ENCODE assay signal across 19 cellular contexts in genomic region chr14:65604535-65604934, GRCh38.
"Had no signal": no experiment of that assay in that cellular context is flagged by ENCODE, and none has a peak within 500 bp of the region (broad histone marks: within the 10 kb centered on the region; RNA-seq: fewer than 3 reads in every experiment).

No MANE protein-coding gene starts in this region.

- DNase-seq: KBM-7, MG63, NCI-H1092, NCI-H1105 treated with DMSO at 0.1 percent for 48 hours, NCI-H1417 treated with DMSO at 0.1 percent for 48 hours, NCI-H146, NCI-H1694 treated with DMSO at 0.1 percent for 48 hours, NCI-H1930, NCI-H2081, NCI-H2107, NCI-H2227 treated with DMSO at 0.1 percent for 48 hours, NCI-H526 treated with DMSO at 0.1 percent for 48 hours, NCI-H748 treated with DMSO at 0.1 percent for 48 hours, PC-9, Peyer's patch, SHP77 treated with DMSO at 0.1 percent for 48 hours, SJCRH30 had no signal

- H3K4me2 ChIP-seq: PC-9 had no signal

- H3K27me3 ChIP-seq: MG63, Peyer's patch, SJCRH30 had no signal

- H3K4me3 ChIP-seq: MG63, PC-9, Peyer's patch, SJCRH30 had no signal

- H2AFZ ChIP-seq: PC-9 had no signal

- H3K4me1 ChIP-seq: Peyer's patch, SJCRH30 had no signal

- ATAC-seq: Right ventricle myocardium inferior had no signal

- H3K9me3 ChIP-seq: MG63, Peyer's patch, SJCRH30 had no signal

- H3K27ac ChIP-seq: HL-60, PC-9, Peyer's patch, SJCRH30 had no signal

- H3K36me3 ChIP-seq: MG63, Peyer's patch, SJCRH30 had no signal
